1 cellular context compared by ENCODE assay signal in genomic region chr19:1064661-1065605, GRCh38.
TF ChIP-seq lines count a peak whose summit lies in the region.

No MANE protein-coding gene starts in this region.

TF ChIP-seq in WTC11, 78 proteins besides CTCF, POLR2A, EP300 and RAD21 (continued from another document):
- TF ChIP-seq HMGXB4 (CRISPR knock-in tag; IDR thresholded peaks at IDR 0.05) (peak; percentile 96), PRDM15 (CRISPR knock-in tag; IDR thresholded peaks at IDR 0.05) (no peak; the same call in 1 of the 2 replicates), ZNF121 (CRISPR knock-in tag; IDR thresholded peaks at IDR 0.05) (no peak), MAX (CRISPR knock-in tag; IDR thresholded peaks at IDR 0.05) (peak; percentile 98), NFE2L1 (CRISPR knock-in tag; IDR thresholded peaks at IDR 0.05) (no peak; the same call in 1 of the 2 replicates), PRRX2 (CRISPR knock-in tag; IDR thresholded peaks at IDR 0.05) (no peak), ZBTB21 (CRISPR knock-in tag; IDR thresholded peaks at IDR 0.05; ENCODE audit: borderline replicate concordance) (peak; percentile 90), TCF7 (CRISPR knock-in tag; IDR thresholded peaks at IDR 0.05; ENCODE audit: low read depth) (no peak), ZNF138 (CRISPR knock-in tag; conservative IDR thresholded peaks at IDR 0.05) (peak; percentile 72; the same call in 1 of the 2 replicates), GABPB1 (CRISPR knock-in tag; IDR thresholded peaks at IDR 0.05) (no peak), CREM (CRISPR knock-in tag; IDR thresholded peaks at IDR 0.05) (no peak), SMAD4 (CRISPR knock-in tag; IDR thresholded peaks at IDR 0.05) (peak; percentile 76; the same call in 1 of the 2 replicates), ATF3 (CRISPR knock-in tag; conservative IDR thresholded peaks at IDR 0.05) (no peak), ATF2 (CRISPR knock-in tag; IDR thresholded peaks at IDR 0.05; ENCODE audit: borderline replicate concordance, low read depth) (no peak), OVOL2 (CRISPR knock-in tag; IDR thresholded peaks at IDR 0.05; ENCODE audit: borderline replicate concordance) (no peak), JUN (CRISPR knock-in tag; IDR thresholded peaks at IDR 0.05) (0 out of 2 replicates have a peak, but pooled peaks have one; percentile 20), CREB1 (CRISPR knock-in tag; IDR thresholded peaks at IDR 0.05) (peak; percentile 77; the same call in 1 of the 2 replicates), ZNF317 (CRISPR knock-in tag; IDR thresholded peaks at IDR 0.05; ENCODE audit: borderline replicate concordance, low read depth) (no peak), CBFB (CRISPR knock-in tag; IDR thresholded peaks at IDR 0.05; ENCODE audit: low read depth) (peak; percentile 87; the same call in 1 of the 2 replicates), RELA (CRISPR knock-in tag; IDR thresholded peaks at IDR 0.05; ENCODE audit: borderline replicate concordance) (peak; percentile 84; the same call in 1 of the 2 replicates), MXD4 (CRISPR knock-in tag; IDR thresholded peaks at IDR 0.05; ENCODE audit: borderline replicate concordance) (no peak), EMX1 (CRISPR knock-in tag; IDR thresholded peaks at IDR 0.05) (no peak), ZNF671 (CRISPR knock-in tag; IDR thresholded peaks at IDR 0.05) (no peak), HMGA2 (CRISPR knock-in tag; IDR thresholded peaks at IDR 0.05) (no peak), MLX (CRISPR knock-in tag; IDR thresholded peaks at IDR 0.05) (no peak), USF1 (CRISPR knock-in tag; IDR thresholded peaks at IDR 0.05) (peak; percentile 61), ZBTB43 (CRISPR knock-in tag; IDR thresholded peaks at IDR 0.05) (peak; percentile 66; the same call in 1 of the 2 replicates), TP53 (CRISPR knock-in tag; IDR thresholded peaks at IDR 0.05) (peak; percentile 89), ZNF423 (CRISPR knock-in tag; IDR thresholded peaks at IDR 0.05) (no peak), FOXK1 (CRISPR knock-in tag; IDR thresholded peaks at IDR 0.05) (peak; percentile 81), JAZF1 (CRISPR knock-in tag; IDR thresholded peaks at IDR 0.05) (no peak), NR3C1 (CRISPR knock-in tag; conservative IDR thresholded peaks at IDR 0.05; ENCODE audit: low read depth) (no peak; the same call in 1 of the 2 replicates), FOXP4 (CRISPR knock-in tag; IDR thresholded peaks at IDR 0.05) (0 out of 2 replicates have a peak, but pooled peaks have one; percentile 83), NFATC4 (CRISPR knock-in tag; IDR thresholded peaks at IDR 0.05) (no peak), NR2C2 (CRISPR knock-in tag; IDR thresholded peaks at IDR 0.05) (peak; percentile 42; the same call in 1 of the 2 replicates), E2F1 (CRISPR knock-in tag; IDR thresholded peaks at IDR 0.05) (0 out of 2 replicates have a peak, but pooled peaks have one; percentile 73), RORB (CRISPR knock-in tag; IDR thresholded peaks at IDR 0.05) (no peak), USF2 (CRISPR knock-in tag; IDR thresholded peaks at IDR 0.05) (peak; percentile 33; the same call in 1 of the 2 replicates), ZNF416 (CRISPR knock-in tag; IDR thresholded peaks at IDR 0.05) (no peak), TEAD1 (CRISPR knock-in tag; IDR thresholded peaks at IDR 0.05) (peak; percentile 85)
